21 cellular contexts compared by ENCODE assay signal in genomic region chr11:86463955-86464354, GRCh38.
DNase-seq lines count a peak whose midpoint lies in the region; ATAC-seq and TF ChIP-seq lines count a peak whose summit lies in the region.
"Had no signal": no experiment of that assay in that cellular context is flagged by ENCODE, and none has a peak within 500 bp of the region (broad histone marks: within the 10 kb centered on the region; RNA-seq: fewer than 3 reads in every experiment).

No MANE protein-coding gene starts in this region.

- H3K4ac ChIP-seq in IMR-90 (ENCODE audit: low read depth, low read length): no peak overlapping the region

- in situ Hi-C loops in IMR-90 (cut with MboI; ENCODE audit: low sequenced_read_pairs): no loop called here
- in situ Hi-C loops in Panc1 (cut with HindIII; ENCODE audit: low pct_unique_long_range_greater_than_20kb, low sequenced_read_pairs): no loop called here

- H2BK15ac ChIP-seq in IMR-90 (ENCODE audit: low read depth, low read length): peak overlapping the region; percentile 59; the same call in 1 of the 3 replicates

- peaks cover 18% of the 10 kb centered on the region for H3K9me1 ChIP-seq in IMR-90 (ENCODE audit: insufficient read depth, low read length)

- H3K4me3 Mint-ChIP-seq in nephron (no peak overlapping the region), GM23338 (no peak overlapping the region)
- H3K4me3 Mint-ChIP-seq: B cell; CD4-positive, CD25-positive, alpha-beta regulatory T cell; CD8-positive, alpha-beta T cell; HFFc6 had no signal

- no peak for TF ChIP-seq RAD21 in IMR-90 (IDR thresholded peaks at IDR 0.05; ENCODE audit: low read length)

- H4K5ac ChIP-seq in IMR-90 (ENCODE audit: low read depth, low read length): no peak overlapping the region

- POLR2A ChIA-PET in IMR-90 (lab: Charles Lee; ENCODE audit: unreplicated experiment) (no interaction called here), Panc1 (lab: Charles Lee) (no interaction called here)

- no peaks in the 10 kb centered on the region for H3F3A ChIP-seq in GM23338 (replicated peaks; ENCODE audit: low read depth)

- H3K18ac ChIP-seq in IMR-90 (ENCODE audit: low read depth, low read length): no peak overlapping the region

- H3K27me3 ChIP-seq in IMR-90 (ENCODE audit: control insufficient read depth, insufficient read depth, low read length) (no peaks in the 10 kb centered on the region), Panc1 (ENCODE audit: control insufficient read depth, insufficient read depth, low read length) (no peaks in the 10 kb centered on the region), GM23338 (ENCODE audit: insufficient read depth) (no peaks in the 10 kb centered on the region)
- H3K27me3 ChIP-seq: BLaER1 had no signal

- no peaks in the 10 kb centered on the region for H3K79me2 ChIP-seq in GM23338 (replicated peaks; ENCODE audit: insufficient read depth)

- 0 out of 2 replicates have a peak overlapping the region, but pooled peaks have one; percentile 11 for H2BK120ac ChIP-seq in IMR-90 (ENCODE audit: low read depth, low read length)

- no peak overlapping the region for H3K14ac ChIP-seq in IMR-90 (replicated peaks; ENCODE audit: low read depth, low read length)

- no peaks in the 10 kb centered on the region for H3K27me3 Mint-ChIP-seq in nephron (ENCODE audit: low read depth)
- peaks cover 7% of the 10 kb centered on the region for H3K27me3 Mint-ChIP-seq in GM23338 (ENCODE audit: insufficient read depth, low read depth, poor library complexity)
- H3K27me3 Mint-ChIP-seq: B cell had no signal

- no peaks in the 10 kb centered on the region for H4K20me1 ChIP-seq in IMR-90 (ENCODE audit: insufficient read depth, low read length)
- H4K20me1 ChIP-seq in GM23338 (replicated peaks; ENCODE audit: insufficient read depth): no peaks in the 10 kb centered on the region
- H4K20me1 ChIP-seq: BLaER1 had no signal

- H3K4me3 ChIP-seq in IMR-90 (ENCODE audit: insufficient read depth, low read depth, low read length): no peak overlapping the region
- no peak overlapping the region for H3K4me3 ChIP-seq in Panc1 (ENCODE audit: low read depth in 2 of 2, low read length in 2 of 2)
- H3K4me3 ChIP-seq in GM23338: no peak overlapping the region
- H3K4me3 ChIP-seq: BLaER1, GM12878, HAP-1 had no signal

- no peak overlapping the region for H2AK9ac ChIP-seq in IMR-90 (replicated peaks; ENCODE audit: low read depth, low read length, poor library complexity)

- no peak overlapping the region for H2BK5ac ChIP-seq in IMR-90 (ENCODE audit: low read depth, low read length, poor library complexity, severe bottlenecking)

- no peaks in the 10 kb centered on the region for H3K9me3 ChIP-seq in IMR-90 (ENCODE audit: control insufficient read depth, insufficient read depth, low read length)
- H3K9me3 ChIP-seq in Panc1 (ENCODE audit: control insufficient read depth, insufficient read depth, low read depth, low read length): no peaks in the 10 kb centered on the region
- H3K9me3 ChIP-seq: BLaER1, HAP-1 had no signal

- H3K23ac ChIP-seq in IMR-90 (ENCODE audit: low read depth, low read length): no peak overlapping the region

- H3K9me3 Mint-ChIP-seq in nephron (no peaks in the 10 kb centered on the region), GM23338 (no peaks in the 10 kb centered on the region)
- H3K9me3 Mint-ChIP-seq: CD8-positive, alpha-beta T cell; HFFc6 had no signal

- TF ChIP-seq CTCF in IMR-90 (conservative IDR thresholded peaks at IDR 0.05; ENCODE audit: low read depth, low read length) (no peak), Panc1 (IDR thresholded peaks at IDR 0.05) (no peak), nephron (IDR thresholded peaks at IDR 0.05; ENCODE audit: unreplicated experiment in 3 of 3) (no peak), GM23338 (conservative IDR thresholded peaks at IDR 0.05; ENCODE audit: low read depth in 2 of 2) (no peak)

- DNase-seq in IMR-90 (no peak), Panc1 (ENCODE audit: low read depth, low spot score) (no peak), epithelial cell of prostate (ENCODE audit: low read depth, low spot score) (no peak), NCI-H2171 (lab: John Stamatoyannopoulos, UW) (no peak), retina (no peak), GM23338 (ENCODE audit: low spot score) (no peak)
- DNase-seq: CD4-positive, CD25-positive, alpha-beta regulatory T cell; CD8-positive, alpha-beta T cell; DMS 273 treated with DMSO at 0.1 percent for 48 hours; DND-41; GDM1; GOT3; HFFc6 had no signal

- 100% methylated on average over 1 of the region's 5 CpGs; no CpG with 5 or more reads in 1 of the 2 experiments for WGBS in IMR-90 (ENCODE audit: extremely low coverage in 2 of 2, insufficient read length in 1 of 2), 2 experiments

- TF ChIP-seq POLR2A in IMR-90 (IDR thresholded peaks at IDR 0.05; ENCODE audit: low read depth, low read length): no peak

- ATAC-seq in IMR-90 (ENCODE audit: low read depth) (no peak), Panc1 (no peak), GM21576 (IDR thresholded peaks at IDR 0.05; ENCODE audit: unreplicated experiment) (no peak), GM23338 (no peak)
- ATAC-seq: CD8-positive, alpha-beta T cell; GM12878 had no signal

- H3K4me1 ChIP-seq in IMR-90 (ENCODE audit: control insufficient read depth, insufficient read depth, low read length) (peaks cover 15% of the 10 kb centered on the region), Panc1 (ENCODE audit: control insufficient read depth, insufficient read depth, low read length) (peaks cover 30% of the 10 kb centered on the region), GM23338 (ENCODE audit: insufficient read depth) (no peaks in the 10 kb centered on the region)

- H3K36me3 Mint-ChIP-seq in nephron (ENCODE audit: low read depth) (no peaks in the 10 kb centered on the region), GM23338 (ENCODE audit: low read depth) (no peaks in the 10 kb centered on the region)
- H3K36me3 Mint-ChIP-seq: CD4-positive, CD25-positive, alpha-beta regulatory T cell; CD8-positive, alpha-beta T cell had no signal

- H3K36me3 ChIP-seq in IMR-90 (ENCODE audit: control insufficient read depth, insufficient read depth, low read length) (no peaks in the 10 kb centered on the region), Panc1 (ENCODE audit: control insufficient read depth, insufficient read depth, low read length) (no peaks in the 10 kb centered on the region), GM23338 (ENCODE audit: insufficient read depth) (no peaks in the 10 kb centered on the region)
- H3K36me3 ChIP-seq: BLaER1, HAP-1 had no signal

- H3K9ac ChIP-seq in IMR-90 (ENCODE audit: low read depth, low read length): no peak overlapping the region

- H3K79me1 ChIP-seq in IMR-90 (ENCODE audit: low read depth in 1 of 2, low read length in 2 of 2): peaks cover 0 to 4% of the 10 kb centered on the region in 2 experiments; a peak in 1 of 4 replicates

- H3K27ac ChIP-seq in IMR-90 (ENCODE audit: insufficient read depth, low read length): no peak overlapping the region
- peak overlapping the region; percentile 91 for H3K27ac ChIP-seq in Panc1 (ENCODE audit: low read length)
- H3K27ac ChIP-seq in epithelial cell of prostate: peak overlapping the region; percentile 2
- H3K27ac ChIP-seq in GM23338 (ENCODE audit: low read depth): no peak overlapping the region
- H3K27ac ChIP-seq: 22Rv1, BLaER1, C4-2B had no signal

- H2AFZ ChIP-seq in IMR-90 (replicated peaks; ENCODE audit: low read length, poor library complexity) (no peak overlapping the region), GM23338 (no peak overlapping the region)

- H3K4me1 Mint-ChIP-seq in nephron (peaks cover 33% of the 10 kb centered on the region), GM23338 (no peaks in the 10 kb centered on the region)
- H3K4me1 Mint-ChIP-seq: B cell; CD4-positive, CD25-positive, alpha-beta regulatory T cell had no signal

- CTCF ChIA-PET in IMR-90 (lab: Yijun Ruan, JAX): no interaction called here
- CTCF ChIA-PET in Panc1 (lab: Charles Lee): no interaction called here

- peak overlapping the region; percentile 64 to 84 (median 76) for H3K27ac Mint-ChIP-seq in nephron
- H3K27ac Mint-ChIP-seq in GM23338: no peak overlapping the region
- H3K27ac Mint-ChIP-seq: B cell; CD4-positive, CD25-positive, alpha-beta regulatory T cell; CD8-positive, alpha-beta T cell; HFFc6 had no signal

- H4K91ac ChIP-seq in IMR-90 (ENCODE audit: insufficient read depth, low read depth, low read length): 0 out of 2 replicates have a peak overlapping the region, but pooled peaks have one; percentile 7

- no peak overlapping the region for H3K4me2 ChIP-seq in IMR-90 (ENCODE audit: low read depth, low read length)
- H3K4me2 ChIP-seq in GM23338: no peak overlapping the region
- H3K4me2 ChIP-seq: BLaER1 had no signal

- BruUV-seq in IMR-90 (replicated peaks; lab: Mats Ljungman, UMichigan) (no TSS peak), Panc1 (replicated peaks; lab: Mats Ljungman, UMichigan) (no TSS peak)

- no peak overlapping the region for H4K8ac ChIP-seq in IMR-90 (ENCODE audit: low read depth in 2 of 2, low read length in 2 of 2)

- dilution Hi-C loops in IMR-90 (cut with HindIII; ENCODE audit: low sequenced_read_pairs, unreplicated experiment): no loop called here

- no peak overlapping the region for H2AK5ac ChIP-seq in IMR-90 (ENCODE audit: low read depth, low read length)

- no peak overlapping the region for H3K56ac ChIP-seq in IMR-90 (ENCODE audit: extremely low read depth, insufficient read depth, low read length)

- H2BK20ac ChIP-seq in IMR-90 (ENCODE audit: low read depth, low read length): peak overlapping the region; percentile 26; the same call in 1 of the 2 replicates

- intact Hi-C loops in IMR-90 (cut with micrococcal nuclease) (loop anchor here (5.0 kb wide), 1 partner anchor 53 kb away; no protein-coding TSS in a partner anchor), Panc1 (cut with micrococcal nuclease; ENCODE audit: unreplicated experiment) (loop anchor here (5.0 kb wide), 1 partner anchor 53 kb away; no protein-coding TSS in a partner anchor)

- H3K9me2 ChIP-seq in GM23338 (ENCODE audit: insufficient read depth): peaks cover 8% of the 10 kb centered on the region

TF ChIP-seq in IMR-90, 13 proteins besides CTCF, POLR2A, EP300 and RAD21 (continues in another document):
- TF ChIP-seq SMC3 (IDR thresholded peaks at IDR 0.05; ENCODE audit: low read depth, low read length) (no peak), NFE2L2 (IDR thresholded peaks at IDR 0.05; ENCODE audit: low read depth, low read length) (no peak), MAFK (IDR thresholded peaks at IDR 0.05; ENCODE audit: low read depth, low read length) (no peak), MXI1 (IDR thresholded peaks at IDR 0.05; ENCODE audit: borderline replicate concordance, low read depth, low read length) (no peak), CEBPB (IDR thresholded peaks at IDR 0.05; ENCODE audit: low read depth, low read length) (no peak), MAZ (IDR thresholded peaks at IDR 0.05; ENCODE audit: borderline replicate concordance, low read depth, low read length) (no peak)

TF ChIP-seq in GM23338, 12 proteins besides CTCF, POLR2A, EP300 and RAD21 (continues in another document):
- no peak for TF ChIP-seq POLR2AphosphoS5 (IDR thresholded peaks at IDR 0.05; ENCODE audit: low read depth)

Comparison
In these comparisons a context has a peak if more than half of its experiments do, and no peak if none do; other contexts are left out.
1. H3K27ac ChIP-seq: peak in Panc1 (single experiment) and epithelial cell of prostate (single experiment); none in IMR-90 (single experiment) and GM23338 (single experiment).